In genomic region chr12:128367961-128368360, GRCh38 we compare ENCODE assay signal across 39 cellular contexts.
"Had no signal": no experiment of that assay in that cellular context is flagged by ENCODE, and none has a peak within 500 bp of the region (broad histone marks: within the 10 kb centered on the region; RNA-seq: fewer than 3 reads in every experiment).

No MANE protein-coding gene starts in this region.

- H3K4me1 ChIP-seq: adrenal gland, ascending aorta, breast epithelium had no signal

- ATAC-seq: activated naive CD4-positive, alpha-beta T cell treated with anti-CD3 and anti-CD28 coated beads, Interleukin-2, amount 50 U/mL, for 72 hours; activated naive CD8-positive, alpha-beta T cell treated with anti-CD3 and anti-CD28 coated beads, Interleukin-2, amount 50 U/mL, for 24 hours; activated T-cell treated with anti-CD3 and anti-CD28 coated beads, Interleukin-2, amount 50 U/mL, for 4 hours; activated T-cell treated with anti-CD3 and anti-CD28 coated beads, Interleukin-2, amount 50 U/mL, for 72 hours; activated T-helper 17 cell treated with anti-CD3 and anti-CD28 coated beads, Interleukin-2, amount 50 U/mL, for 72 hours; body of pancreas had no signal

- H3K36me3 Mint-ChIP-seq: activated naive CD4-positive, alpha-beta T cell treated with anti-CD3 and anti-CD28 coated beads, Interleukin-2, amount 10 ng/mL, durations not matched to agents 7 days and 5 days; activated naive CD4-positive, alpha-beta T cell treated with anti-CD3 and anti-CD28 coated beads, Interleukin-2, amount 50 U/mL, for 24 hours; activated naive CD8-positive, alpha-beta T cell; activated naive CD8-positive, alpha-beta T cell treated with anti-CD3 and anti-CD28 coated beads for 36 hours; activated naive CD8-positive, alpha-beta T cell treated with anti-CD3 and anti-CD28 coated beads, Interleukin-2, amount 10 ng/mL, durations not matched to agents 7 days and 5 days; brain had no signal

- H3K36me3 ChIP-seq: adrenal gland, ascending aorta, brain microvascular endothelial cell, breast epithelium, cardiac muscle cell had no signal

- DNase-seq: activated effector memory CD4-positive, alpha-beta T cell treated with anti-CD3 and anti-CD28 coated beads, Interleukin-2, amount 50 U/mL, for 16 hours; activated effector memory CD4-positive, alpha-beta T cell treated with Interleukin-2 at 50 U/mL for 16 hours; activated gamma-delta T cell; activated gamma-delta T cell treated with Interleukin-2 at 50 U/mL for 16 hours; activated naive CD4-positive, alpha-beta T cell; activated naive CD4-positive, alpha-beta T cell treated with anti-CD3 and anti-CD28 coated beads for 36 hours; activated naive CD4-positive, alpha-beta T cell treated with anti-CD3 and anti-CD28 coated beads, Interleukin-2, amount 10 ng/mL, durations not matched to agents 7 days and 5 days; activated naive CD4-positive, alpha-beta T cell treated with anti-CD3 and anti-CD28 coated beads, Interleukin-2, amount 50 U/mL, for 16 hours; activated naive CD4-positive, alpha-beta T cell treated with Interleukin-2 at 50 U/mL for 16 hours; activated naive CD8-positive, alpha-beta T cell treated with anti-CD3 and anti-CD28 coated beads for 36 hours; activated naive CD8-positive, alpha-beta T cell treated with anti-CD3 and anti-CD28 coated beads, Interleukin-2, amount 10 ng/mL, durations not matched to agents 7 days and 5 days; activated naive CD8-positive, alpha-beta T cell treated with anti-CD3 and anti-CD28 coated beads, Interleukin-2, amount 50 U/mL, for 24 hours; activated T-cell treated with anti-CD3 and anti-CD28 coated beads for 4 hours; activated T-cell treated with anti-CD3 and anti-CD28 coated beads, Interleukin-2, amount 50 U/mL, for 1 hour; activated T-cell treated with anti-CD3 and anti-CD28 coated beads, Interleukin-2, amount 50 U/mL, for 24 hours; activated T-cell treated with anti-CD3 and anti-CD28 coated beads, Interleukin-2, amount 50 U/mL, for 4 hours; activated T-cell treated with anti-CD3 and anti-CD28 coated beads, Interleukin-2, amount 50 U/mL, for 48 hours; activated T-cell treated with anti-CD3 and anti-CD28 coated beads, Interleukin-2, amount 50 U/mL, for 72 hours; adrenal gland; amniotic stem cell; amygdala; anterior cingulate cortex; aorta; body of pancreas; brain microvascular endothelial cell; caudate nucleus; central memory CD4-positive, alpha-beta T cell; cerebellar nuclear complex had no signal

- H3K27me3 ChIP-seq: adrenal gland, ascending aorta, body of pancreas, brain microvascular endothelial cell had no signal

- H3K4me3 ChIP-seq: adrenal gland, ascending aorta, body of pancreas, breast epithelium, cardiac muscle cell had no signal

- H3K9me3 ChIP-seq: adrenal gland, ascending aorta, body of pancreas, breast epithelium had no signal

- H3K4me1 Mint-ChIP-seq: activated naive CD4-positive, alpha-beta T cell treated with anti-CD3 and anti-CD28 coated beads, Interleukin-2, amount 10 ng/mL, durations not matched to agents 7 days and 5 days; activated naive CD4-positive, alpha-beta T cell treated with anti-CD3 and anti-CD28 coated beads, Interleukin-2, amount 50 U/mL, for 24 hours; activated naive CD8-positive, alpha-beta T cell treated with anti-CD3 and anti-CD28 coated beads for 36 hours; activated naive CD8-positive, alpha-beta T cell treated with anti-CD3 and anti-CD28 coated beads, Interleukin-2, amount 10 ng/mL, durations not matched to agents 7 days and 5 days; activated naive CD8-positive, alpha-beta T cell treated with anti-CD3 and anti-CD28 coated beads, Interleukin-2, amount 50 U/mL, for 24 hours; activated T-helper 17 cell treated with anti-CD3 and anti-CD28 coated beads, Interleukin-2, amount 50 U/mL, for 72 hours had no signal

- H3K27ac Mint-ChIP-seq: activated naive CD4-positive, alpha-beta T cell treated with anti-CD3 and anti-CD28 coated beads for 36 hours; activated naive CD4-positive, alpha-beta T cell treated with anti-CD3 and anti-CD28 coated beads, Interleukin-2, amount 10 ng/mL, durations not matched to agents 7 days and 5 days; activated naive CD4-positive, alpha-beta T cell treated with anti-CD3 and anti-CD28 coated beads, Interleukin-2, amount 50 U/mL, for 24 hours; activated naive CD4-positive, alpha-beta T cell treated with anti-CD3 and anti-CD28 coated beads, Interleukin-2, amount 50 U/mL, for 72 hours; activated naive CD8-positive, alpha-beta T cell; activated naive CD8-positive, alpha-beta T cell treated with anti-CD3 and anti-CD28 coated beads for 36 hours; activated naive CD8-positive, alpha-beta T cell treated with anti-CD3 and anti-CD28 coated beads, Interleukin-2, amount 10 ng/mL, durations not matched to agents 7 days and 5 days; activated naive CD8-positive, alpha-beta T cell treated with anti-CD3 and anti-CD28 coated beads, Interleukin-2, amount 50 U/mL, for 24 hours; activated T-cell treated with anti-CD3 and anti-CD28 coated beads, Interleukin-2, amount 50 U/mL, for 24 hours; activated T-cell treated with anti-CD3 and anti-CD28 coated beads, Interleukin-2, amount 50 U/mL, for 72 hours; activated T-helper 1 cell treated with anti-CD3 and anti-CD28 coated beads, Interleukin-12 subunit alpha, Interleukin-12 subunit beta, Interleukin-2, Interleukin-4 antibody, amounts not matched to agents 30 ng/mL and 10 ng/mL and 1 ng/mL, durations not matched to agents 14 hours and 24 hours and 36 hours; activated T-helper 17 cell treated with anti-CD3 and anti-CD28 coated beads, Interleukin-2, amount 50 U/mL, for 72 hours; activated T-helper 2 cell treated with anti-CD3 and anti-CD28 coated beads, Interferon-gamma antibody, Interleukin-2, Interleukin-4, amounts not matched to agents 10 μg/mL and 5 μg/mL and 100 μg/mL, durations not matched to agents 14 hours and 24 hours and 36 hours; brain had no signal

- H3K4me3 Mint-ChIP-seq: activated naive CD4-positive, alpha-beta T cell treated with anti-CD3 and anti-CD28 coated beads for 36 hours; activated naive CD4-positive, alpha-beta T cell treated with anti-CD3 and anti-CD28 coated beads, Interleukin-2, amount 10 ng/mL, durations not matched to agents 7 days and 5 days; activated naive CD4-positive, alpha-beta T cell treated with anti-CD3 and anti-CD28 coated beads, Interleukin-2, amount 50 U/mL, for 24 hours; activated naive CD8-positive, alpha-beta T cell; activated naive CD8-positive, alpha-beta T cell treated with anti-CD3 and anti-CD28 coated beads for 36 hours; activated naive CD8-positive, alpha-beta T cell treated with anti-CD3 and anti-CD28 coated beads, Interleukin-2, amount 10 ng/mL, durations not matched to agents 7 days and 5 days; activated naive CD8-positive, alpha-beta T cell treated with anti-CD3 and anti-CD28 coated beads, Interleukin-2, amount 50 U/mL, for 24 hours; activated T-cell treated with anti-CD3 and anti-CD28 coated beads, Interleukin-2, amount 50 U/mL, for 24 hours; activated T-cell treated with anti-CD3 and anti-CD28 coated beads, Interleukin-2, amount 50 U/mL, for 4 hours; activated T-cell treated with anti-CD3 and anti-CD28 coated beads, Interleukin-2, amount 50 U/mL, for 72 hours; activated T-helper 1 cell treated with anti-CD3 and anti-CD28 coated beads, Interleukin-12 subunit alpha, Interleukin-12 subunit beta, Interleukin-2, Interleukin-4 antibody, amounts not matched to agents 30 ng/mL and 10 ng/mL and 1 ng/mL, durations not matched to agents 14 hours and 24 hours and 36 hours; activated T-helper 17 cell treated with anti-CD3 and anti-CD28 coated beads, Interleukin-2, amount 50 U/mL, for 72 hours; brain; central memory CD8-positive, alpha-beta T cell had no signal

- H3K27ac ChIP-seq: adrenal gland, ascending aorta, body of pancreas, brain microvascular endothelial cell, breast epithelium, cardiac muscle cell had no signal

- H3K9me3 Mint-ChIP-seq: activated naive CD4-positive, alpha-beta T cell treated with anti-CD3 and anti-CD28 coated beads for 36 hours; activated naive CD4-positive, alpha-beta T cell treated with anti-CD3 and anti-CD28 coated beads, Interleukin-2, amount 50 U/mL, for 24 hours; activated naive CD8-positive, alpha-beta T cell treated with anti-CD3 and anti-CD28 coated beads for 36 hours; activated naive CD8-positive, alpha-beta T cell treated with anti-CD3 and anti-CD28 coated beads, Interleukin-2, amount 50 U/mL, for 24 hours; activated T-cell treated with anti-CD3 and anti-CD28 coated beads, Interleukin-2, amount 50 U/mL, for 24 hours; activated T-helper 2 cell treated with anti-CD3 and anti-CD28 coated beads, Interferon-gamma antibody, Interleukin-2, Interleukin-4, amounts not matched to agents 10 μg/mL and 5 μg/mL and 100 μg/mL, durations not matched to agents 14 hours and 24 hours and 36 hours; central memory CD8-positive, alpha-beta T cell had no signal
